Comparison of ENCODE assay signal across 1 cellular context in genomic region chr7:52940511-52940910, GRCh38.
TF ChIP-seq lines count a peak whose summit lies in the region.

No MANE protein-coding gene starts in this region.

TF ChIP-seq in GM23338, 12 proteins besides CTCF, POLR2A, EP300 and RAD21 (continued from another document):
- TF ChIP-seq ZNF462 (CRISPR knock-in tag; IDR thresholded peaks at IDR 0.05) (no peak), ETS1 (IDR thresholded peaks at IDR 0.05) (no peak), ZNF331 (CRISPR knock-in tag; IDR thresholded peaks at IDR 0.05; ENCODE audit: low read depth) (no peak)
